ENCODE assay signal across 8 cellular contexts in the genomic region with DNA sequence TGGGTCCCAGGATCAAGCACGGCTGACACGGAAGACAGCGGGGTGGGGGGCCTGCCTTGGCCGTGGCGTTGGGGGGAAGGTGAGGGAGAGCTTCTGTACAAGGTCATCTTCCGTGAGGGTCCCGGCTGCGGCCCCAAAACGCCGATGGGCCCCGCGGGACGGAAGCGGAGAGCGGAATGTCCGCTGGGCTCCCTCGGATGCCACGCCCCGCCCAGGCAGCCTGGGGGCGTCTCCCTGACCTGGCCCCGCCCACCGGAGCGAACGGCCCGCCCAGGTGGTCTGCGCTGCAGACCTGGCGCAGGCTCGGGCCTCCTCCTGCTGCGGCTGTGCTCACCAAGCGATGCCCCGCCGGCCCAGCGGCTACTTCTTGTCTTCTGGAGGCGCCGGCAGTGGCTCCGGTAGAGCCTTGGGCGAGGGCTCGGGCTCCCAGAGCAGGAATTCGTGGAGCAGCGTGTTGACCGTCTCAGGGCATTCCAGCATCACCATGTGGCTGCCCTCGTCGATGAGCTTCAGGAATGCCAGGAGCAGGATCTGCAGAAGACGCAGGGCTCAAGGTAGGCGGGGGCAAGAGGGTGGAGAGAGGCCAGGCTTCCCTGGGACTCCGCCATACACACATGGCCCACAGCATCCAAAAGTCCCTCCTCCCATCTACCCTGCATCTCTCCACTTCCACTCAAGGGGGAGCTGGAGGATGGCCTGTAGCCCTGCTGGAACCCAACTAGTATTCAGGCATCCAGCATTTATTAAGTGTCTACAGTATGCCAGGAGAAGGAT. TPM values are rescaled to one million over a fixed set of nuclear protein-coding genes. Genes with fewer than 3 reads are reported as not detected.
DNase-seq lines count a peak whose midpoint lies in the region; ATAC-seq lines count a peak whose summit lies in the region.

No MANE protein-coding gene starts in this region.

- H3K27me3 Mint-ChIP-seq in CD4-positive, CD25-positive, alpha-beta regulatory T cell: peaks cover 11% of the 10 kb centered on the region

- peaks cover 0 to 5% (median 2%) of the 10 kb centered on the region in 4 donors for H3K4me1 Mint-ChIP-seq in CD4-positive, CD25-positive, alpha-beta regulatory T cell

- intact Hi-C loops in left cardiac atrium (cut with DNase I): loop anchor here in 1 of 2 donors (5.0 kb wide), 1 partner anchor 95 kb away; no protein-coding TSS in a partner anchor

- peak overlapping the region; percentile 23 for H3K27ac ChIP-seq in CD4-positive, CD25-positive, alpha-beta regulatory T cell (ENCODE audit: insufficient read depth, low read length, poor library complexity, severe bottlenecking)

- H3K27me3 ChIP-seq in CD4-positive, CD25-positive, alpha-beta regulatory T cell (ENCODE audit: control insufficient read depth, insufficient read depth, low read length): no peaks in the 10 kb centered on the region

- peak; percentile 75 to 87 (median 79) for DNase-seq in CD4-positive, CD25-positive, alpha-beta regulatory T cell
- DNase-seq in HS-5 (ENCODE audit: low read depth): peak; percentile 59
- peak; percentile 69 for DNase-seq in T follicular helper cell (ENCODE audit: low read depth)
- peak; percentile 62 for DNase-seq in activated naive CD8-positive, alpha-beta T cell treated with anti-CD3 and anti-CD28 coated beads, Interleukin-2, amount 50 U/mL, for 16 hours (ENCODE audit: low read depth, low spot score)
- peak; percentile 75 for DNase-seq in left cardiac atrium
- peak; percentile 76 for DNase-seq in renal cortical epithelial cell (ENCODE audit: low read depth)
- DNase-seq in cortex of kidney (lab: John Stamatoyannopoulos, UW): no peak

- peak overlapping the region; percentile 66 for H3K4me3 ChIP-seq in CD4-positive, CD25-positive, alpha-beta regulatory T cell (ENCODE audit: low read depth, low read length)

- H3K36me3 Mint-ChIP-seq in CD4-positive, CD25-positive, alpha-beta regulatory T cell: no peaks in the 10 kb centered on the region

- H3K4me3 Mint-ChIP-seq in CD4-positive, CD25-positive, alpha-beta regulatory T cell: peak overlapping the region; percentile 91 to 95 (median 92)

- peak overlapping the region in 1 of 3 donors; percentile 59 for H3K27ac Mint-ChIP-seq in CD4-positive, CD25-positive, alpha-beta regulatory T cell

- peaks cover 11% of the 10 kb centered on the region for H3K4me1 ChIP-seq in CD4-positive, CD25-positive, alpha-beta regulatory T cell (ENCODE audit: control insufficient read depth, insufficient read depth, low read length, poor library complexity, severe bottlenecking)

- peak; percentile 93 to 96 for ATAC-seq in CD4-positive, CD25-positive, alpha-beta regulatory T cell (ENCODE audit: low read depth in 2 of 2)
- peak; percentile 78 for ATAC-seq in GM19328 (IDR thresholded peaks at IDR 0.05; ENCODE audit: unreplicated experiment)
- peak; percentile 94 for ATAC-seq in left cardiac atrium

- no peaks in the 10 kb centered on the region for H3K9me3 ChIP-seq in CD4-positive, CD25-positive, alpha-beta regulatory T cell (ENCODE audit: control insufficient read depth in 2 of 2, low read length in 2 of 2)

- H3K9me3 Mint-ChIP-seq in CD4-positive, CD25-positive, alpha-beta regulatory T cell: peaks cover 0 to 1% (median 0%) of the 10 kb centered on the region in 7 donors

- H3K36me3 ChIP-seq in CD4-positive, CD25-positive, alpha-beta regulatory T cell (ENCODE audit: control insufficient read depth, insufficient read depth, low read length): no peaks in the 10 kb centered on the region

RNA-seq across cellular contexts. Expression of a gene that starts 10.7 kb away (rescaled TPM):
- total RNA-seq in CD4-positive, CD25-positive, alpha-beta regulatory T cell: 5.1 TPM
- 1 to 10 TPM; 5.6 to 8.7 (median 6.4) TPM for polyA plus RNA-seq in CD4-positive, CD25-positive, alpha-beta regulatory T cell
- 10 to 100 TPM; 11.2 to 11.6 TPM for total RNA-seq in left cardiac atrium
- total RNA-seq in renal cortical epithelial cell: 11.8 and 19.4 TPM in 2 replicates

RNA-seq across cellular contexts. Expression of a gene that starts 10.8 kb away (rescaled TPM):
- total RNA-seq in CD4-positive, CD25-positive, alpha-beta regulatory T cell: 1.8 TPM
- 1 to 10 TPM in 2 of 4 donors, under 1 TPM in 2; 0.15 to 1.0 (median 0.96) TPM for polyA plus RNA-seq in CD4-positive, CD25-positive, alpha-beta regulatory T cell
- total RNA-seq in left cardiac atrium: under 1 TPM; 0.37 to 0.47 TPM
- 0.52 and 1.1 TPM in 2 replicates for total RNA-seq in renal cortical epithelial cell

RNA-seq across cellular contexts. Expression of a gene that starts 13.2 kb away (rescaled TPM):
- total RNA-seq in CD4-positive, CD25-positive, alpha-beta regulatory T cell: 37.1 TPM
- 100 to 1,000 TPM; 223 to 248 (median 236) TPM for polyA plus RNA-seq in CD4-positive, CD25-positive, alpha-beta regulatory T cell
- total RNA-seq in left cardiac atrium: 100 to 1,000 TPM; 147 to 152 TPM
- total RNA-seq in renal cortical epithelial cell: 54.2 and 57.8 TPM in 2 replicates

RNA-seq across cellular contexts. Expression of a gene that starts 16.9 kb away (rescaled TPM):
- 43.8 TPM for total RNA-seq in CD4-positive, CD25-positive, alpha-beta regulatory T cell
- 10 to 100 TPM; 26.7 to 38.6 (median 32.0) TPM for polyA plus RNA-seq in CD4-positive, CD25-positive, alpha-beta regulatory T cell
- total RNA-seq in left cardiac atrium (10 to 100 TPM; 27.5 to 33.3 TPM), renal cortical epithelial cell (30.3 and 36.3 TPM in 2 replicates)

RNA-seq across cellular contexts. Expression of a gene that starts 25.2 kb away (rescaled TPM):
- total RNA-seq in CD4-positive, CD25-positive, alpha-beta regulatory T cell: 82.3 TPM
- 100 to 1,000 TPM; 111 to 140 (median 124) TPM for polyA plus RNA-seq in CD4-positive, CD25-positive, alpha-beta regulatory T cell
- total RNA-seq in left cardiac atrium: 10 to 100 TPM; 67.2 to 68.3 TPM
- 75.3 and 119 TPM in 2 replicates for total RNA-seq in renal cortical epithelial cell
